ENCODE assay signal across 21 cellular contexts in the genomic region with DNA sequence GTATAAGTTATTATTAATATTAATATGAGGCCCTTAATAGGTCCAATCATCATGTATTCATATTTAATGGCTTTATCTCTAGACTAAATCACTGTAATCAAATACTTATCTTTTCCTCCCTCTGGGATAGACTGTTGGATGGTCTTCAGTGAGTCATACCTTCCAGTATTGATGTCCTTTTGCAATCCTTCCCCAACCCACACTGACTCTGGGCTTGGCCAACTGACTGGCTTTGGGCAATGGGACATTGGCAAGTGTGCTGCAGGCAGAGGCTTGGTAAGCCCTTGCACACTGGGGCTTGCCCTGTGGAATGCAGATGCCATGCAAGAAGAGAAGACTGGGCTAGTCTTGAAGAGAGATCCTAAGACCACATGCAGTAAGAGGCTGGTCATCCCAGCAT.
"Had no signal": no experiment of that assay in that cellular context is flagged by ENCODE, and none has a peak within 500 bp of the region (broad histone marks: within the 10 kb centered on the region; RNA-seq: fewer than 3 reads in every experiment).

No MANE protein-coding gene starts in this region.

- H3K9me3 Mint-ChIP-seq: dendritic cell treated with granulocyte-macrophage colony-stimulating factor and Interleukin-4, amounts not matched to agents 40 ng/mL and 50 ng/mL, for 4 days; effector memory CD8-positive, alpha-beta T cell; natural killer cell; neural progenitor cell; stimulated activated memory B cell treated with anti-CD40 and anti-IgM and Interleukin-4, amounts not matched to agents 10 μg/mL and 1 μg/mL and 100 μg/mL, for 72 hours; stimulated activated naive CD8-positive, alpha-beta T cell treated with anti-CD3 and anti-CD28 coated beads, Interleukin-15, Interleukin-2, amounts not matched to agents 100 ng/mL and 50 ng/mL, for 24 hours had no signal

- H3K27me3 ChIP-seq: esophagus squamous epithelium, neural progenitor cell, ovary, spleen had no signal

- H3K27me3 Mint-ChIP-seq: dendritic cell treated with granulocyte-macrophage colony-stimulating factor and Interleukin-4, amounts not matched to agents 40 ng/mL and 50 ng/mL, for 4 days; progenitor cell of endocrine pancreas had no signal

- H3K4me3 ChIP-seq: esophagus squamous epithelium, mucosa of descending colon, neural progenitor cell, ovary, spleen, thoracic aorta had no signal

- H3K4me3 Mint-ChIP-seq: dendritic cell treated with granulocyte-macrophage colony-stimulating factor and Interleukin-4, amounts not matched to agents 40 ng/mL and 50 ng/mL, for 4 days; effector memory CD8-positive, alpha-beta T cell; natural killer cell; neural progenitor cell; stimulated activated memory B cell treated with anti-CD40 and anti-IgM and Interleukin-4, amounts not matched to agents 10 μg/mL and 1 μg/mL and 100 μg/mL, for 72 hours; stimulated activated naive CD8-positive, alpha-beta T cell treated with anti-CD3 and anti-CD28 coated beads, Interleukin-15, Interleukin-2, amounts not matched to agents 100 ng/mL and 50 ng/mL, for 24 hours had no signal

- H3K36me3 ChIP-seq: esophagus squamous epithelium, neural progenitor cell, ovary, spleen, thoracic aorta had no signal

- H3K27ac Mint-ChIP-seq: dendritic cell treated with granulocyte-macrophage colony-stimulating factor and Interleukin-4, amounts not matched to agents 40 ng/mL and 50 ng/mL, for 4 days; effector memory CD8-positive, alpha-beta T cell; natural killer cell; neural progenitor cell; progenitor cell of endocrine pancreas; stimulated activated memory B cell treated with anti-CD40 and anti-IgM and Interleukin-4, amounts not matched to agents 10 μg/mL and 1 μg/mL and 100 μg/mL, for 72 hours; stimulated activated naive CD8-positive, alpha-beta T cell treated with anti-CD3 and anti-CD28 coated beads, Interleukin-15, Interleukin-2, amounts not matched to agents 100 ng/mL and 50 ng/mL, for 24 hours had no signal

- H3K27ac ChIP-seq: neural progenitor cell, spleen, thoracic aorta had no signal

- H3K4me1 Mint-ChIP-seq: natural killer cell had no signal

- H3K36me3 Mint-ChIP-seq: natural killer cell; neural progenitor cell; stimulated activated memory B cell treated with anti-CD40 and anti-IgM and Interleukin-4, amounts not matched to agents 10 μg/mL and 1 μg/mL and 100 μg/mL, for 72 hours had no signal

- ATAC-seq: effector memory CD8-positive, alpha-beta T cell; left colon; mucosa of descending colon; natural killer cell; stimulated activated memory B cell treated with anti-CD40 and anti-IgM and Interleukin-4, amounts not matched to agents 10 μg/mL and 1 μg/mL and 100 μg/mL, for 72 hours had no signal

- H3K4me1 ChIP-seq: neural progenitor cell, spleen had no signal

- DNase-seq: effector memory CD8-positive, alpha-beta T cell; esophagus squamous epithelium; head of caudate nucleus; hippocampal formation; left colon; mucosa of descending colon; natural killer cell; nucleus accumbens; spleen; stimulated activated CD4-positive, alpha-beta T cell treated with anti-CD3 and anti-CD28 coated beads, Interleukin-15, amount 100 ng/mL, for 24 hours; stimulated activated CD4-positive, alpha-beta T cell treated with anti-CD3 and anti-CD28 coated beads, Interleukin-1b, Interleukin-23, amount 100 ng/mL, for 48 hours; stimulated activated CD4-positive, alpha-beta T cell treated with anti-CD3 and anti-CD28 coated beads, Interleukin-4, amount 100 ng/mL, for 24 hours; trophoblast cell had no signal

- FAIRE-seq: colon had no signal

- H3K9me3 ChIP-seq: esophagus squamous epithelium, mucosa of descending colon, ovary, spleen, thoracic aorta had no signal
